Comparison of ENCODE assay signal across 8 cellular contexts in the genomic region with DNA sequence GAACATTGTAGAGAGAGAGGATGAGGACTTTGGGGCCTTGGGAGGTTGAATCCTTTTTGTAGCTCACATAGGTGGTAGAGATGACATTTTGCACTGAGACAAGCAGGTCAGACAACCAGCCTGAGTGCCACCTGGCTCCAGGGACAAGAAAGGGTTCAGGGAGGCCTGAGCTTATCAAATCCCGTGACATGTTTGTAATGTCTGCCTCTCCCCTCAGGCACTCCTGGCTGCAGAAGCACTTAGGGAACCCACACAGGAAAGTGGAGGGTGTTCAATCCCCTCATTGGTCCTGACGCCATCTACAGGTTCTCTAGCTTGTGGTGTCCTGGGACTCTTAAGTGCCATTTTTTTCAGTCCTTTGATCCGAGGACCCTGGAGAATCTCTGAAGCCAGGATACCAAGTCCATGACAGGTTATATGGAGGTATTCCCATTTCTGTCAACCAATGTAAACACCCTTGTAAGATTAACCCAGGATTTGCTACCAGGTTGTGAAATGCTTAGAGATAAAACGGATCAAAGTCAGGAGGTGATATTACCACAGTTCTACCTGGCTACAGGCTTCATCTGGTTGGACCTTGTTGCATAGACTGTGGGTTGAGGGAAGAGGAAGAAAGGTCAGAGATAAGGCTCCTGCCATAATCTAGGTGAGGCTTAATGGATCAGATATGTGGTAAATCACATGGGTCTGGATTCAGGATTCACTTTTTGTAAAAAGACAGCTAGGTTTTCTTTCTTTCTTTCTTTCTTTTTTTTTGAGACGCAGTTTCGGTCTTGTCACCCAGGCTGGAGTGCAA. TPM values are rescaled to one million over a fixed set of nuclear protein-coding genes. Genes with fewer than 3 reads are reported as not detected.
A peak's percentile ranks its signal among the peaks of the same experiment; 100 is the strongest.
DNase-seq lines count a peak whose midpoint lies in the region; ATAC-seq, FAIRE-seq and TF ChIP-seq lines count a peak whose summit lies in the region.
"Not testable (repeated sequence)": the region's sequence is repeated elsewhere in the genome, so short reads cannot be mapped to it uniquely, and the experiment has no call there.

No MANE protein-coding gene starts in this region.

- TF ChIP-seq EP300 in stomach (IDR thresholded peaks at IDR 0.05) = not testable (repeated sequence)

- H3K4me3 Mint-ChIP-seq in T-helper 17 cell = peak overlapping the region; percentile 96
- peak overlapping the region; percentile 97 for H3K4me3 Mint-ChIP-seq in activated naive CD4-positive, alpha-beta T cell treated with anti-CD3 and anti-CD28 coated beads, Interleukin-2, amount 10 ng/mL, durations not matched to agents 7 days and 5 days
- H3K4me3 Mint-ChIP-seq in effector memory CD8-positive, alpha-beta T cell = peak overlapping the region in 1 of 2 donors; percentile 98
- peak overlapping the region; percentile 94 for H3K4me3 Mint-ChIP-seq in nephron progenitor cell

- H3K27me3 ChIP-seq in KMS-11 (ENCODE audit: insufficient read depth, low read depth); stomach: not testable (repeated sequence)

- H4K20me1 ChIP-seq in KMS-11 (ENCODE audit: insufficient read depth) = not testable (repeated sequence)

- not testable (repeated sequence) for TF ChIP-seq POLR2A in stomach (IDR thresholded peaks at IDR 0.05)

- CTCF ChIA-PET in activated naive CD4-positive, alpha-beta T cell treated with anti-CD3 and anti-CD28 coated beads, Interleukin-2, amount 10 ng/mL, durations not matched to agents 7 days and 5 days (lab: Charles Lee) = interaction anchor here (1.3 kb wide), 1 partner anchor 8 kb away, joined by 3 read pairs; no protein-coding TSS in a partner anchor

- H3K36me3 Mint-ChIP-seq in T-helper 17 cell (ENCODE audit: low read depth) = not testable (repeated sequence)
- peaks cover 48% of the 10 kb centered on the region for H3K36me3 Mint-ChIP-seq in activated naive CD4-positive, alpha-beta T cell treated with anti-CD3 and anti-CD28 coated beads, Interleukin-2, amount 10 ng/mL, durations not matched to agents 7 days and 5 days
- H3K36me3 Mint-ChIP-seq in effector memory CD8-positive, alpha-beta T cell (ENCODE audit: insufficient read depth) = peaks cover 21% of the 10 kb centered on the region
- H3K36me3 Mint-ChIP-seq in nephron progenitor cell (ENCODE audit: low read depth) = peaks cover 37% of the 10 kb centered on the region

- H3K27me3 Mint-ChIP-seq in T-helper 17 cell; activated naive CD4-positive, alpha-beta T cell treated with anti-CD3 and anti-CD28 coated beads, Interleukin-2, amount 10 ng/mL, durations not matched to agents 7 days and 5 days; effector memory CD8-positive, alpha-beta T cell; nephron progenitor cell (ENCODE audit: low read depth, poor library complexity): not testable (repeated sequence)

- H3K9ac ChIP-seq in KMS-11 = not testable (repeated sequence)

- peaks cover 68% of the 10 kb centered on the region for H3K79me2 ChIP-seq in KMS-11 (ENCODE audit: insufficient read depth, low read depth)

- intact Hi-C loops in left colon (cut with DNase I, micrococcal nuclease); stomach (cut with DNase I; ENCODE audit: low total_unique reads): not testable (repeated sequence)

- H3K4me3 ChIP-seq in KMS-11 (IDR thresholded peaks at IDR 0.05; ENCODE audit: insufficient read depth, low read depth, low read length) = not testable (repeated sequence)
- peak overlapping the region; percentile 80 to 97 (median 91) for H3K4me3 ChIP-seq in stomach

- H3K4me1 ChIP-seq in KMS-11 (ENCODE audit: low read depth, poor library complexity, severe bottlenecking) = not testable (repeated sequence)
- peaks cover 15 to 53% (median 42%) of the 10 kb centered on the region in 4 donors for H3K4me1 ChIP-seq in stomach

- not testable (repeated sequence) for H3K9me3 Mint-ChIP-seq in activated naive CD4-positive, alpha-beta T cell treated with anti-CD3 and anti-CD28 coated beads, Interleukin-2, amount 10 ng/mL, durations not matched to agents 7 days and 5 days; effector memory CD8-positive, alpha-beta T cell; nephron progenitor cell

- peak overlapping the region; percentile 87; the same call in 1 of the 2 replicates for H3K4me2 ChIP-seq in KMS-11

- not testable (repeated sequence) for H3K36me3 ChIP-seq in KMS-11 (ENCODE audit: insufficient read depth)
- peaks cover 0 to 20% (median 2%) of the 10 kb centered on the region in 4 donors for H3K36me3 ChIP-seq in stomach

- not testable (repeated sequence) for DNase-seq in D721Med (ENCODE audit: insufficient read length, low spot score); T-helper 17 cell; activated naive CD4-positive, alpha-beta T cell treated with anti-CD3 and anti-CD28 coated beads, Interleukin-2, amount 10 ng/mL, durations not matched to agents 7 days and 5 days; effector memory CD8-positive, alpha-beta T cell; left colon; nephron progenitor cell; stomach

- 55 to 82% (median 68%) methylated on average over 3 to 6 of the region's 6 CpGs for WGBS in stomach, 5 donors

- not testable (repeated sequence) for ATAC-seq in T-helper 17 cell; effector memory CD8-positive, alpha-beta T cell (replicated peaks)
- ATAC-seq in left colon = peak; percentile 52

- H3K4me1 Mint-ChIP-seq in T-helper 17 cell (peaks cover 45% of the 10 kb centered on the region), nephron progenitor cell (peaks cover 73% of the 10 kb centered on the region)
- peaks cover 50% of the 10 kb centered on the region for H3K4me1 Mint-ChIP-seq in activated naive CD4-positive, alpha-beta T cell treated with anti-CD3 and anti-CD28 coated beads, Interleukin-2, amount 10 ng/mL, durations not matched to agents 7 days and 5 days
- H3K4me1 Mint-ChIP-seq in effector memory CD8-positive, alpha-beta T cell (ENCODE audit: low read depth in 2 of 2) = peaks cover 34 to 41% of the 10 kb centered on the region in 2 donors

- peak overlapping the region; percentile 99 for H3K27ac Mint-ChIP-seq in T-helper 17 cell
- not testable (repeated sequence) for H3K27ac Mint-ChIP-seq in activated naive CD4-positive, alpha-beta T cell treated with anti-CD3 and anti-CD28 coated beads, Interleukin-2, amount 10 ng/mL, durations not matched to agents 7 days and 5 days; nephron progenitor cell
- H3K27ac Mint-ChIP-seq in effector memory CD8-positive, alpha-beta T cell = peak overlapping the region; percentile 98 to 99

- not testable (repeated sequence) for H3K9me3 ChIP-seq in T-helper 17 cell (ENCODE audit: control insufficient read depth, low read length, poor library complexity, severe bottlenecking); stomach

- H3K27ac ChIP-seq in KMS-11 = not testable (repeated sequence)
- peak overlapping the region in 4 of 5 donors; percentile 9 to 92 (median 90) for H3K27ac ChIP-seq in stomach

- H2AFZ ChIP-seq in KMS-11 (ENCODE audit: low read depth) = not testable (repeated sequence)

- TF ChIP-seq CTCF in D721Med (IDR thresholded peaks at IDR 0.05; ENCODE audit: insufficient read depth, missing control alignments); KMS-11 (conservative IDR thresholded peaks at IDR 0.05; ENCODE audit: low read depth, low read length); nephron progenitor cell (IDR thresholded peaks at IDR 0.05); stomach (IDR thresholded peaks at IDR 0.05): not testable (repeated sequence)

- FAIRE-seq in D721Med (lab: Jason Lieb, UNC) = peak; percentile 44

RNA-seq across cellular contexts. Expression of a gene that starts 6.6 kb away (rescaled TPM):
- 10 to 100 TPM; 11.8 to 12.8 TPM for total RNA-seq in T-helper 17 cell
- 10 to 100 TPM; 24.1 to 31.7 TPM for total RNA-seq in left colon
- total RNA-seq in stomach = 10 to 100 TPM; 17.7 to 84.4 (median 69.4) TPM
- 10 to 100 TPM in 2 of 3 donors, 1 to 10 TPM in 1; 9.6 to 15.5 (median 11.8) TPM for polyA plus RNA-seq in stomach

RNA-seq across cellular contexts. Expression of a gene that starts 8.8 kb away (rescaled TPM):
- total RNA-seq in T-helper 17 cell (10 to 100 TPM; 19.0 to 23.3 TPM), left colon (10 to 100 TPM; 13.0 to 22.4 TPM), stomach (10 to 100 TPM in 4 of 5 donors, not detected in 1; 10.4 to 60.6 (median 18.4) TPM)
- polyA plus RNA-seq in stomach = 1 to 10 TPM; 3.0 to 5.2 (median 3.4) TPM

RNA-seq across cellular contexts. Expression of a gene that starts 28.4 kb away (rescaled TPM):
- 10 to 100 TPM; 44.1 to 50.4 TPM for total RNA-seq in T-helper 17 cell
- total RNA-seq in left colon = 10 to 100 TPM; 50.5 to 64.8 TPM
- total RNA-seq in stomach = 10 to 100 TPM; 18.0 to 52.7 (median 26.4) TPM
- polyA plus RNA-seq in stomach = 10 to 100 TPM in 1 of 3 donors, 1 to 10 TPM in 2; 2.7 to 14.5 (median 4.4) TPM

RNA-seq across cellular contexts. Expression of a gene that starts 51.8 kb away (rescaled TPM):
- 10 to 100 TPM; 34.8 to 37.7 TPM for total RNA-seq in T-helper 17 cell
- total RNA-seq in left colon = 10 to 100 TPM; 13.0 to 15.2 TPM
- total RNA-seq in stomach = 10 to 100 TPM in 2 of 5 donors, 1 to 10 TPM in 2, not detected in 1; 7.5 to 46.4 (median 13.0) TPM
- polyA plus RNA-seq in stomach = 1 to 10 TPM; 5.5 to 7.2 (median 5.7) TPM
